In the genomic region with DNA sequence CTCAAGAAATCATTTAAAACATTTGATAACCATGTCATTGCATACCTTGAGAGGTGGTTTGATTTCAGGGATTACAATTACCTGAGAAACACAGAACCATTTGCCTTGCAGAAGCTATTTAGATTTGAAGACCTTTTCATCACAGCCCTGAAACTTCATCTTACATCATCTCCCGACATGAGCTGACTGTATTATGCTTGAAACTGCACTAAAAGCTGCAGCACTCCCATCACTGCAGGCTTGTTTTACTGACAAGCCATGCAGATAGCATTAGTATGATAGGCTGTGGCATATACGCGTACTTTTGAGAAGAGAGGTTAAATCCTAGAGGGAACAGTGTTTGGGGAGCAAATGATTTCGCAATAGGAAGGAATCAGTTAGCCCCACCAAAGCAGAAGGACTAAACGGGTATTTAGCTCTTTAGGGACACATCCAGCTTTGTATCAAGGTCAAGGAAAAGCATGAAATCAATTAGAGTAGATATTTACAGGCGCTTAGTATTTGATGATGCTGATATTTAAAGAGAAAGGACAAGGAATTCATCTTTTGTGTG, we compare ENCODE assay signal across 1 cellular context.
TF ChIP-seq lines count a peak whose summit lies in the region.

No MANE protein-coding gene starts in this region.

TF ChIP-seq in GM23338, 12 proteins besides CTCF, POLR2A, EP300 and RAD21 (continued from another document):
- TF ChIP-seq, protein P1, sequence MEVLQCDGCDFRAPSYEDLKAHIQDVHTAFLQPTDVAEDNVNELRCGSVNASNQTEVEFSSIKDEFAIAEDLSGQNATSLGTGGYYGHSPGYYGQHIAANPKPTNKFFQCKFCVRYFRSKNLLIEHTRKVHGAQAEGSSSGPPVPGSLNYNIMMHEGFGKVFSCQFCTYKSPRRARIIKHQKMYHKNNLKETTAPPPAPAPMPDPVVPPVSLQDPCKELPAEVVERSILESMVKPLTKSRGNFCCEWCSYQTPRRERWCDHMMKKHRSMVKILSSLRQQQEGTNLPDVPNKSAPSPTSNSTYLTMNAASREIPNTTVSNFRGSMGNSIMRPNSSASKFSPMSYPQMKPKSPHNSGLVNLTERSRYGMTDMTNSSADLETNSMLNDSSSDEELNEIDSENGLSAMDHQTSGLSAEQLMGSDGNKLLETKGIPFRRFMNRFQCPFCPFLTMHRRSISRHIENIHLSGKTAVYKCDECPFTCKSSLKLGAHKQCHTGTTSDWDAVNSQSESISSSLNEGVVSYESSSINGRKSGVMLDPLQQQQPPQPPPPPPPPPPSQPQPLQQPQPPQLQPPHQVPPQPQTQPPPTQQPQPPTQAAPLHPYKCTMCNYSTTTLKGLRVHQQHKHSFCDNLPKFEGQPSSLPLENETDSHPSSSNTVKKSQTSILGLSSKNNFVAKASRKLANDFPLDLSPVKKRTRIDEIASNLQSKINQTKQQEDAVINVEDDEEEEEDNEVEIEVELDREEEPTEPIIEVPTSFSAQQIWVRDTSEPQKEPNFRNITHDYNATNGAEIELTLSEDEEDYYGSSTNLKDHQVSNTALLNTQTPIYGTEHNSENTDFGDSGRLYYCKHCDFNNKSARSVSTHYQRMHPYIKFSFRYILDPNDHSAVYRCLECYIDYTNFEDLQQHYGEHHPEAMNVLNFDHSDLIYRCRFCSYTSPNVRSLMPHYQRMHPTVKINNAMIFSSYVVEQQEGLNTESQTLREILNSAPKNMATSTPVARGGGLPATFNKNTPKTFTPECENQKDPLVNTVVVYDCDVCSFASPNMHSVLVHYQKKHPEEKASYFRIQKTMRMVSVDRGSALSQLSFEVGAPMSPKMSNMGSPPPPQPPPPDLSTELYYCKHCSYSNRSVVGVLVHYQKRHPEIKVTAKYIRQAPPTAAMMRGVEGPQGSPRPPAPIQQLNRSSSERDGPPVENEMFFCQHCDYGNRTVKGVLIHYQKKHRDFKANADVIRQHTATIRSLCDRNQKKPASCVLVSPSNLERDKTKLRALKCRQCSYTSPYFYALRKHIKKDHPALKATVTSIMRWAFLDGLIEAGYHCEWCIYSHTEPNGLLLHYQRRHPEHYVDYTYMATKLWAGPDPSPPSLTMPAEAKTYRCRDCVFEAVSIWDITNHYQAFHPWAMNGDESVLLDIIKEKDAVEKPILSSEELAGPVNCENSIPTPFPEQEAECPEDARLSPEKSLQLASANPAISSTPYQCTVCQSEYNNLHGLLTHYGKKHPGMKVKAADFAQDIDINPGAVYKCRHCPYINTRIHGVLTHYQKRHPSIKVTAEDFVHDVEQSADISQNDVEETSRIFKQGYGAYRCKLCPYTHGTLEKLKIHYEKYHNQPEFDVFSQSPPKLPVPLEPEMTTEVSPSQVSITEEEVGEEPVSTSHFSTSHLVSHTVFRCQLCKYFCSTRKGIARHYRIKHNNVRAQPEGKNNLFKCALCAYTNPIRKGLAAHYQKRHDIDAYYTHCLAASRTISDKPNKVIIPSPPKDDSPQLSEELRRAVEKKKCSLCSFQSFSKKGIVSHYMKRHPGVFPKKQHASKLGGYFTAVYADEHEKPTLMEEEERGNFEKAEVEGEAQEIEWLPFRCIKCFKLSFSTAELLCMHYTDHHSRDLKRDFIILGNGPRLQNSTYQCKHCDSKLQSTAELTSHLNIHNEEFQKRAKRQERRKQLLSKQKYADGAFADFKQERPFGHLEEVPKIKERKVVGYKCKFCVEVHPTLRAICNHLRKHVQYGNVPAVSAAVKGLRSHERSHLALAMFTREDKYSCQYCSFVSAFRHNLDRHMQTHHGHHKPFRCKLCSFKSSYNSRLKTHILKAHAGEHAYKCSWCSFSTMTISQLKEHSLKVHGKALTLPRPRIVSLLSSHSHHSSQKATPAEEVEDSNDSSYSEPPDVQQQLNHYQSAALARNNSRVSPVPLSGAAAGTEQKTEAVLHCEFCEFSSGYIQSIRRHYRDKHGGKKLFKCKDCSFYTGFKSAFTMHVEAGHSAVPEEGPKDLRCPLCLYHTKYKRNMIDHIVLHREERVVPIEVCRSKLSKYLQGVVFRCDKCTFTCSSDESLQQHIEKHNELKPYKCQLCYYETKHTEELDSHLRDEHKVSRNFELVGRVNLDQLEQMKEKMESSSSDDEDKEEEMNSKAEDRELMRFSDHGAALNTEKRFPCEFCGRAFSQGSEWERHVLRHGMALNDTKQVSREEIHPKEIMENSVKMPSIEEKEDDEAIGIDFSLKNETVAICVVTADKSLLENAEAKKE (CRISPR knock-in tag; IDR thresholded peaks at IDR 0.05), result no peak
- TF ChIP-seq EZH2phosphoT487 (IDR thresholded peaks at IDR 0.05; ENCODE audit: unreplicated experiment), result no peak
- no peak for TF ChIP-seq NANOG (IDR thresholded peaks at IDR 0.05; ENCODE audit: borderline replicate concordance)
- TF ChIP-seq EZH2 (IDR thresholded peaks at IDR 0.05; ENCODE audit: low read depth, unreplicated experiment), result no peak
- no peak for TF ChIP-seq POLR2AphosphoS5 (IDR thresholded peaks at IDR 0.05; ENCODE audit: low read depth)
- TF ChIP-seq JUNB (IDR thresholded peaks at IDR 0.05; ENCODE audit: unreplicated experiment), result no peak
- TF ChIP-seq REST (IDR thresholded peaks at IDR 0.05; ENCODE audit: unreplicated experiment), result no peak
- TF ChIP-seq, protein P2, sequence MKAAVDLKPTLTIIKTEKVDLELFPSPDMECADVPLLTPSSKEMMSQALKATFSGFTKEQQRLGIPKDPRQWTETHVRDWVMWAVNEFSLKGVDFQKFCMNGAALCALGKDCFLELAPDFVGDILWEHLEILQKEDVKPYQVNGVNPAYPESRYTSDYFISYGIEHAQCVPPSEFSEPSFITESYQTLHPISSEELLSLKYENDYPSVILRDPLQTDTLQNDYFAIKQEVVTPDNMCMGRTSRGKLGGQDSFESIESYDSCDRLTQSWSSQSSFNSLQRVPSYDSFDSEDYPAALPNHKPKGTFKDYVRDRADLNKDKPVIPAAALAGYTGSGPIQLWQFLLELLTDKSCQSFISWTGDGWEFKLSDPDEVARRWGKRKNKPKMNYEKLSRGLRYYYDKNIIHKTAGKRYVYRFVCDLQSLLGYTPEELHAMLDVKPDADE (IDR thresholded peaks at IDR 0.05), result no peak
